Comparison of ENCODE assay signal across 16 cellular contexts in genomic region chr17:59368218-59368857, GRCh38. TPM values are rescaled to one million over a fixed set of nuclear protein-coding genes. Genes with fewer than 3 reads are reported as not detected.
DNase-seq lines count a peak whose midpoint lies in the region; ATAC-seq, FAIRE-seq and TF ChIP-seq lines count a peak whose summit lies in the region.
"Had no signal": no experiment of that assay in that cellular context is flagged by ENCODE, and none has a peak within 500 bp of the region (broad histone marks: within the 10 kb centered on the region; RNA-seq: fewer than 3 reads in every experiment).

No MANE protein-coding gene starts in this region.

- TF ChIP-seq CTCF in heart right ventricle (IDR thresholded peaks at IDR 0.05) (no peak), fibroblast of villous mesenchyme (IDR thresholded peaks at IDR 0.05; ENCODE audit: insufficient read depth, low read depth, low read length) (no peak), pancreas (IDR thresholded peaks at IDR 0.05) (no peak), uterus (IDR thresholded peaks at IDR 0.05) (no peak)

- FAIRE-seq in pancreas (lab: Jason Lieb, UNC) = no peak

- H3K27ac ChIP-seq in heart right ventricle = peak overlapping the region; percentile 89 to 97 (median 92)
- peak overlapping the region; percentile 35 to 83 (median 67) for H3K27ac ChIP-seq in pancreas
- H3K27ac ChIP-seq in uterus = peak overlapping the region; percentile 91 to 96

- DNase-seq in heart right ventricle (no peak), left cardiac atrium (no peak), fibroblast of villous mesenchyme (ENCODE audit: low read depth) (peak; percentile 62), pancreas (no peak), uterus (no peak), T-helper 2 cell (no peak), NCI-H2227 (lab: John Stamatoyannopoulos, UW; ENCODE audit: unreplicated experiment) (no peak)
- DNase-seq in activated T-cell treated with anti-CD3 and anti-CD28 coated beads, Interleukin-2, amount 50 U/mL, for 24 hours = no peak
- DNase-seq: effector CD8-positive, alpha-beta T cell; hippocampal formation; MM.1S; natural killer cell; NCI-H345; SIG-M5; stimulated activated naive CD8-positive, alpha-beta T cell treated with anti-CD3 and anti-CD28 coated beads, Interleukin-15, Interleukin-2, amounts not matched to agents 100 U/mL and 50 U/mL, for 24 hours had no signal

- TF ChIP-seq POLR2A in uterus (IDR thresholded peaks at IDR 0.05) = no peak

- H3K9me3 ChIP-seq in heart right ventricle (no peaks in the 10 kb centered on the region), pancreas (no peaks in the 10 kb centered on the region), uterus (no peaks in the 10 kb centered on the region)

- intact Hi-C loops in heart right ventricle (cut with DNase I) (loop anchor here in 4 of 10 donors (5.0 kb wide), 3 partner anchors 36 to 69 kb away; partner anchors contain the start of gene YPEL2 (in 3 of the 4)), left cardiac atrium (cut with DNase I) (loop anchor here in 1 of 2 donors (5.0 kb wide), 1 partner anchor 36 kb away; the partner anchor contains the start of gene YPEL2), pancreas (cut with DNase I) (loop anchor here in 1 of 3 donors (5.0 kb wide), 1 partner anchor 36 kb away; the partner anchor contains the start of gene YPEL2), uterus (cut with DNase I; ENCODE audit: low total_unique reads) (no loop called here)

- H3K36me3 Mint-ChIP-seq in activated T-cell treated with anti-CD3 and anti-CD28 coated beads, Interleukin-2, amount 50 U/mL, for 24 hours (ENCODE audit: low read depth) = no peaks in the 10 kb centered on the region
- H3K36me3 Mint-ChIP-seq: natural killer cell had no signal

- 53 to 61% methylated on average over 7 of the region's 7 CpGs for WGBS in heart right ventricle, 2 donors
- 69% methylated on average over 7 of the region's 7 CpGs for WGBS in pancreas, 2 donors

- H3K27me3 Mint-ChIP-seq in activated T-cell treated with anti-CD3 and anti-CD28 coated beads, Interleukin-2, amount 50 U/mL, for 24 hours = no peaks in the 10 kb centered on the region
- H3K27me3 Mint-ChIP-seq: activated T-helper 17 cell treated with anti-CD3 and anti-CD28 coated beads, Interleukin-2, amount 50 U/mL, for 72 hours had no signal

- peaks cover 70 to 100% (median 99%) of the 10 kb centered on the region in 9 donors for H3K4me1 ChIP-seq in heart right ventricle
- H3K4me1 ChIP-seq in pancreas = peaks cover 78 to 94% (median 83%) of the 10 kb centered on the region in 3 donors
- peaks cover 52 to 65% of the 10 kb centered on the region in 2 donors for H3K4me1 ChIP-seq in uterus

- H3K4me1 Mint-ChIP-seq in activated T-cell treated with anti-CD3 and anti-CD28 coated beads, Interleukin-2, amount 50 U/mL, for 24 hours (ENCODE audit: low read depth) = peaks cover 85% of the 10 kb centered on the region

- H3K36me3 ChIP-seq in heart right ventricle = peaks cover 0 to 3% (median 0%) of the 10 kb centered on the region in 9 donors
- no peaks in the 10 kb centered on the region for H3K36me3 ChIP-seq in pancreas
- no peaks in the 10 kb centered on the region for H3K36me3 ChIP-seq in uterus

- H3K4me3 ChIP-seq in heart right ventricle (no peak overlapping the region), fibroblast of villous mesenchyme (ENCODE audit: low read depth, low read length) (no peak overlapping the region), pancreas (no peak overlapping the region), uterus (no peak overlapping the region)

- H3K4me3 Mint-ChIP-seq in activated T-cell treated with anti-CD3 and anti-CD28 coated beads, Interleukin-2, amount 50 U/mL, for 24 hours = no peak overlapping the region
- H3K4me3 Mint-ChIP-seq: natural killer cell had no signal

- no peak overlapping the region for H3K27ac Mint-ChIP-seq in activated T-cell treated with anti-CD3 and anti-CD28 coated beads, Interleukin-2, amount 50 U/mL, for 24 hours
- H3K27ac Mint-ChIP-seq: natural killer cell had no signal

- no peaks in the 10 kb centered on the region for H3K9me3 Mint-ChIP-seq in activated T-cell treated with anti-CD3 and anti-CD28 coated beads, Interleukin-2, amount 50 U/mL, for 24 hours
- H3K9me3 Mint-ChIP-seq: activated T-helper 17 cell treated with anti-CD3 and anti-CD28 coated beads, Interleukin-2, amount 50 U/mL, for 72 hours; natural killer cell had no signal

- ATAC-seq in heart right ventricle (no peak), left cardiac atrium (no peak), pancreas (no peak)
- ATAC-seq: activated T-helper 17 cell treated with anti-CD3 and anti-CD28 coated beads, Interleukin-2, amount 50 U/mL, for 72 hours; natural killer cell had no signal

- H3K27me3 ChIP-seq in heart right ventricle (no peaks in the 10 kb centered on the region), pancreas (no peaks in the 10 kb centered on the region), uterus (no peaks in the 10 kb centered on the region)

RNA-seq across cellular contexts. Expression of gene YPEL2, which starts 36.9 kb away (rescaled TPM):
- total RNA-seq in heart right ventricle (10 to 100 TPM; 12.0 to 57.1 (median 42.0) TPM), left cardiac atrium (10 to 100 TPM; 10.5 to 25.4 TPM), fibroblast of villous mesenchyme (7.1 and 7.8 TPM in 2 replicates), pancreas (10 to 100 TPM in 5 of 6 donors, 1 to 10 TPM in 1; 9.1 to 28.7 (median 13.6) TPM), uterus (10 to 100 TPM; 21.2 to 91.7 (median 25.0) TPM)
- polyA plus RNA-seq in heart right ventricle (10 to 100 TPM in 1 of 2 donors, 1 to 10 TPM in 1; 5.0 to 15.7 TPM), pancreas (1 to 10 TPM; 6.7 to 8.7 TPM)
